In genomic region chr6:132816665-132817064, GRCh38 we compare ENCODE assay signal across 10 cellular contexts. TPM values are rescaled to one million over a fixed set of nuclear protein-coding genes. Genes with fewer than 3 reads are reported as not detected.
DNase-seq lines count a peak whose midpoint lies in the region; TF ChIP-seq lines count a peak whose summit lies in the region.
"Had no signal": no experiment of that assay in that cellular context is flagged by ENCODE, and none has a peak within 500 bp of the region (broad histone marks: within the 10 kb centered on the region; RNA-seq: fewer than 3 reads in every experiment).

No MANE protein-coding gene starts in this region.

- no peak overlapping the region for H2AFZ ChIP-seq in Loucy (ENCODE audit: low read length)

- H3K4me2 ChIP-seq in DOHH2 (ENCODE audit: low read length) (peak overlapping the region; percentile 65), Loucy (ENCODE audit: low read depth, low read length, poor library complexity, severe bottlenecking) (peak overlapping the region; percentile 85)

- H3K4me3 ChIP-seq in DOHH2 (ENCODE audit: low read length) (peak overlapping the region; percentile 91), Loucy (ENCODE audit: low read length, poor library complexity, severe bottlenecking) (peak overlapping the region; percentile 96), brain microvascular endothelial cell (ENCODE audit: low read depth, low read length) (peak overlapping the region; percentile 98)

- H3K4me1 ChIP-seq in DOHH2 (ENCODE audit: control insufficient read depth, low read length), result peaks cover 31% of the 10 kb centered on the region
- H3K4me1 ChIP-seq in Loucy (ENCODE audit: insufficient read depth, low read length, poor library complexity, severe bottlenecking), result peaks cover 29% of the 10 kb centered on the region

- H3F3A ChIP-seq in DOHH2 (ENCODE audit: control insufficient read depth, insufficient read depth), result peaks cover 79% of the 10 kb centered on the region
- H3F3A ChIP-seq in Loucy (ENCODE audit: low read depth), result peaks cover 18% of the 10 kb centered on the region

- H3K27me3 ChIP-seq in DOHH2 (ENCODE audit: control insufficient read depth, low read length) (no peaks in the 10 kb centered on the region), Loucy (ENCODE audit: insufficient read depth, low read length, poor library complexity, severe bottlenecking) (no peaks in the 10 kb centered on the region), brain microvascular endothelial cell (replicated peaks) (no peaks in the 10 kb centered on the region)

- no peak overlapping the region for H3K27ac Mint-ChIP-seq in nephron progenitor cell

- no peaks in the 10 kb centered on the region for H3K9me3 Mint-ChIP-seq in nephron progenitor cell

- peak; percentile 8 for TF ChIP-seq CTCF in DOHH2 (IDR thresholded peaks at IDR 0.05; ENCODE audit: low read depth, low read length, poor library complexity, severe bottlenecking)
- TF ChIP-seq CTCF in Loucy (conservative IDR thresholded peaks at IDR 0.05; ENCODE audit: low read length), result peak; percentile 32; the same call in 1 of the 2 replicates
- no peak for TF ChIP-seq CTCF in brain microvascular endothelial cell (IDR thresholded peaks at IDR 0.05; ENCODE audit: low read depth, low read length, missing control alignments)
- no peak for TF ChIP-seq CTCF in nephron progenitor cell (IDR thresholded peaks at IDR 0.05)

- peaks cover 58% of the 10 kb centered on the region for H3K36me3 Mint-ChIP-seq in nephron progenitor cell (ENCODE audit: low read depth)

- H3K9me3 ChIP-seq in DOHH2 (ENCODE audit: control insufficient read depth, insufficient read depth, low read length), result no peaks in the 10 kb centered on the region
- no peaks in the 10 kb centered on the region for H3K9me3 ChIP-seq in Loucy (ENCODE audit: insufficient read depth, low read depth, low read length)

- H3K36me3 ChIP-seq in DOHH2 (ENCODE audit: control insufficient read depth, low read length) (peaks cover 54% of the 10 kb centered on the region), Loucy (ENCODE audit: insufficient read depth, low read length) (peaks cover 50% of the 10 kb centered on the region), brain microvascular endothelial cell (replicated peaks) (peaks cover 52% of the 10 kb centered on the region)

- peaks cover 32% of the 10 kb centered on the region for H4K20me1 ChIP-seq in DOHH2 (ENCODE audit: control insufficient read depth, insufficient read depth, low read depth, low read length)
- peaks cover 62% of the 10 kb centered on the region for H4K20me1 ChIP-seq in Loucy (ENCODE audit: insufficient read depth, low read length, poor library complexity, severe bottlenecking)

- H3K9me2 ChIP-seq in DOHH2 (replicated peaks; ENCODE audit: control insufficient read depth, low read length), result no peaks in the 10 kb centered on the region
- H3K9me2 ChIP-seq in Loucy (replicated peaks; ENCODE audit: low read depth, low read length), result no peaks in the 10 kb centered on the region

- DNase-seq in brain microvascular endothelial cell (no peak), nephron progenitor cell (no peak), iPS-NIHi7 (ENCODE audit: extremely low spot score) (no peak), A172 (ENCODE audit: low spot score) (no peak), DMS53 (lab: John Stamatoyannopoulos, UW) (no peak), NCI-H526 (lab: John Stamatoyannopoulos, UW) (no peak)
- DNase-seq: activated effector memory CD4-positive, alpha-beta T cell treated with Interleukin-2 at 50 U/mL for 16 hours; NCI-H774 had no signal

- peaks cover 55% of the 10 kb centered on the region for H3K4me1 Mint-ChIP-seq in nephron progenitor cell

- H3K9ac ChIP-seq in Loucy (ENCODE audit: low read depth, low read length, poor library complexity, severe bottlenecking), result peak overlapping the region; percentile 90

- H3K79me2 ChIP-seq in DOHH2 (ENCODE audit: control insufficient read depth, low read length) (peaks cover 33% of the 10 kb centered on the region), Loucy (ENCODE audit: insufficient read depth, low read length) (peaks cover 61% of the 10 kb centered on the region)

- H3K4me3 Mint-ChIP-seq in nephron progenitor cell, result peak overlapping the region; percentile 96

- H3K27ac ChIP-seq in DOHH2 (ENCODE audit: low read depth, low read length), result peak overlapping the region; percentile 79
- no peak overlapping the region for H3K27ac ChIP-seq in brain microvascular endothelial cell

- in situ Hi-C loops in brain microvascular endothelial cell (cut with HindIII; ENCODE audit: low pct_ligation_motif_present, low sequenced_read_pairs), result no loop called here

- peaks cover 12% of the 10 kb centered on the region for H3K27me3 Mint-ChIP-seq in nephron progenitor cell (ENCODE audit: low read depth, poor library complexity)

RNA-seq across cellular contexts. Expression of gene RPS12, which starts 2.3 kb away (rescaled TPM):
- total RNA-seq in A172 (2014; rRNA removed; shearing (Covaris generic)), result 995 and 1,086 TPM in 2 replicates

RNA-seq across cellular contexts. Expression of gene SLC18B1, which starts 18.2 kb away (rescaled TPM):
- 6.7 and 7.3 TPM in 2 replicates for total RNA-seq in A172 (2014; rRNA removed; shearing (Covaris generic))

RNA-seq across cellular contexts. Expression of gene VNN2, which starts 59.0 kb away (rescaled TPM):
- total RNA-seq in A172 (2014; rRNA removed; shearing (Covaris generic)), result 0.19 TPM in 1 of 2 replicates, not detected in the other

Comparison
In these comparisons a context has a peak if more than half of its experiments do, and no peak if none do; other contexts are left out.
1. CTCF ChIP-seq: peak in DOHH2 (single experiment) and Loucy (single experiment); none in brain microvascular endothelial cell (single experiment) and nephron progenitor cell (single experiment).
2. Peak in every context shown above with its lines, with median percentiles within 50 percentile points of each other: H3K4me3 ChIP-seq.